ENCODE assay signal across 26 cellular contexts in genomic region chr6:167444602-167445346, GRCh38.
"Had no signal": no experiment of that assay in that cellular context is flagged by ENCODE, and none has a peak within 500 bp of the region (broad histone marks: within the 10 kb centered on the region; RNA-seq: fewer than 3 reads in every experiment).

No MANE protein-coding gene starts in this region.

- H3K9me3 Mint-ChIP-seq: activated CD8-positive, alpha-beta T cell treated with anti-CD3 and anti-CD28 coated beads for 36 hours; activated naive CD4-positive, alpha-beta T cell treated with anti-CD3 and anti-CD28 coated beads, Interleukin-2, amount 50 U/mL, for 24 hours; activated naive CD8-positive, alpha-beta T cell treated with anti-CD3 and anti-CD28 coated beads, Interleukin-2, amount 50 U/mL, for 24 hours; activated T-helper 2 cell treated with anti-CD3 and anti-CD28 coated beads, Interferon-gamma antibody, Interleukin-2, Interleukin-4, amounts not matched to agents 10 μg/mL and 5 μg/mL and 100 μg/mL, durations not matched to agents 14 hours and 24 hours and 36 hours; dendritic cell treated with granulocyte-macrophage colony-stimulating factor and Interleukin-4, amounts not matched to agents 40 ng/mL and 50 ng/mL, for 4 days; nephron; WTC11 had no signal

- H3K27me3 Mint-ChIP-seq: activated naive CD4-positive, alpha-beta T cell treated with anti-CD3 and anti-CD28 coated beads, Interleukin-2, amount 50 U/mL, for 24 hours; activated naive CD8-positive, alpha-beta T cell treated with anti-CD3 and anti-CD28 coated beads, Interleukin-2, amount 50 U/mL, for 24 hours; dendritic cell treated with granulocyte-macrophage colony-stimulating factor and Interleukin-4, amounts not matched to agents 40 ng/mL and 50 ng/mL, for 4 days had no signal

- H3K27ac Mint-ChIP-seq: activated CD8-positive, alpha-beta T cell treated with anti-CD3 and anti-CD28 coated beads for 36 hours; activated naive CD4-positive, alpha-beta T cell treated with anti-CD3 and anti-CD28 coated beads, Interleukin-2, amount 50 U/mL, for 24 hours; activated naive CD8-positive, alpha-beta T cell treated with anti-CD3 and anti-CD28 coated beads, Interleukin-2, amount 50 U/mL, for 24 hours; activated T-helper 2 cell treated with anti-CD3 and anti-CD28 coated beads, Interferon-gamma antibody, Interleukin-2, Interleukin-4, amounts not matched to agents 10 μg/mL and 5 μg/mL and 100 μg/mL, durations not matched to agents 14 hours and 24 hours and 36 hours; dendritic cell treated with granulocyte-macrophage colony-stimulating factor and Interleukin-4, amounts not matched to agents 40 ng/mL and 50 ng/mL, for 4 days; nephron; WTC11 had no signal

- H3K4me1 Mint-ChIP-seq: activated naive CD4-positive, alpha-beta T cell treated with anti-CD3 and anti-CD28 coated beads, Interleukin-2, amount 50 U/mL, for 24 hours; activated naive CD8-positive, alpha-beta T cell treated with anti-CD3 and anti-CD28 coated beads, Interleukin-2, amount 50 U/mL, for 24 hours had no signal

- H3K4me3 ChIP-seq: breast epithelium, esophagus squamous epithelium, pancreas, psoas muscle, tibial nerve had no signal

- H3K36me3 Mint-ChIP-seq: activated naive CD4-positive, alpha-beta T cell treated with anti-CD3 and anti-CD28 coated beads, Interleukin-2, amount 50 U/mL, for 24 hours; WTC11 had no signal

- H3K4me3 Mint-ChIP-seq: activated CD8-positive, alpha-beta T cell treated with anti-CD3 and anti-CD28 coated beads for 36 hours; activated naive CD4-positive, alpha-beta T cell treated with anti-CD3 and anti-CD28 coated beads, Interleukin-2, amount 50 U/mL, for 24 hours; activated naive CD8-positive, alpha-beta T cell treated with anti-CD3 and anti-CD28 coated beads, Interleukin-2, amount 50 U/mL, for 24 hours; dendritic cell treated with granulocyte-macrophage colony-stimulating factor and Interleukin-4, amounts not matched to agents 40 ng/mL and 50 ng/mL, for 4 days; nephron; WTC11 had no signal

- H3K27me3 ChIP-seq: breast epithelium, esophagus squamous epithelium, pancreas, tibial nerve had no signal

- ATAC-seq: activated CD8-positive, alpha-beta T cell treated with anti-CD3 and anti-CD28 coated beads for 36 hours; activated naive CD8-positive, alpha-beta T cell treated with anti-CD3 and anti-CD28 coated beads, Interleukin-2, amount 50 U/mL, for 24 hours; left cardiac atrium; left ventricle myocardium superior; pancreas; WTC11 had no signal

- H3K27ac ChIP-seq: breast epithelium, epithelial cell of prostate, esophagus squamous epithelium, pancreas, psoas muscle, tibial nerve had no signal

- DNase-seq: activated CD4-positive, alpha-beta T cell treated with anti-CD3 and anti-CD28 coated beads for 1 hour; activated CD4-positive, alpha-beta T cell treated with anti-CD3 and anti-CD28 coated beads, Interleukin-2, amount 50 U/mL, for 1 hour; activated CD8-positive, alpha-beta T cell treated with anti-CD3 and anti-CD28 coated beads for 36 hours; activated naive CD8-positive, alpha-beta T cell treated with anti-CD3 and anti-CD28 coated beads, Interleukin-2, amount 50 U/mL, for 24 hours; activated T-cell treated with anti-CD3 and anti-CD28 coated beads, Interleukin-2, amount 50 U/mL, for 48 hours; amygdala; central memory CD4-positive, alpha-beta T cell; esophagus squamous epithelium; foreskin melanocyte; left cardiac atrium; left ventricle myocardium superior; nucleus accumbens; pancreas; psoas muscle; stimulated activated CD4-positive, alpha-beta T cell treated with anti-CD3 and anti-CD28 coated beads, Interleukin-15, amount 100 ng/mL, for 24 hours; stimulated activated CD4-positive, alpha-beta T cell treated with anti-CD3 and anti-CD28 coated beads, Interleukin-2, amount 100 ng/mL, for 24 hours; stimulated activated naive CD4-positive, alpha-beta T cell treated with Interleukin-2 at 50 U/mL for 16 hours; T-helper 2 cell had no signal

- H3K36me3 ChIP-seq: breast epithelium, esophagus squamous epithelium, pancreas, tibial nerve had no signal

- H3K9me3 ChIP-seq: breast epithelium, esophagus squamous epithelium, pancreas, psoas muscle had no signal
